In the genomic region with DNA sequence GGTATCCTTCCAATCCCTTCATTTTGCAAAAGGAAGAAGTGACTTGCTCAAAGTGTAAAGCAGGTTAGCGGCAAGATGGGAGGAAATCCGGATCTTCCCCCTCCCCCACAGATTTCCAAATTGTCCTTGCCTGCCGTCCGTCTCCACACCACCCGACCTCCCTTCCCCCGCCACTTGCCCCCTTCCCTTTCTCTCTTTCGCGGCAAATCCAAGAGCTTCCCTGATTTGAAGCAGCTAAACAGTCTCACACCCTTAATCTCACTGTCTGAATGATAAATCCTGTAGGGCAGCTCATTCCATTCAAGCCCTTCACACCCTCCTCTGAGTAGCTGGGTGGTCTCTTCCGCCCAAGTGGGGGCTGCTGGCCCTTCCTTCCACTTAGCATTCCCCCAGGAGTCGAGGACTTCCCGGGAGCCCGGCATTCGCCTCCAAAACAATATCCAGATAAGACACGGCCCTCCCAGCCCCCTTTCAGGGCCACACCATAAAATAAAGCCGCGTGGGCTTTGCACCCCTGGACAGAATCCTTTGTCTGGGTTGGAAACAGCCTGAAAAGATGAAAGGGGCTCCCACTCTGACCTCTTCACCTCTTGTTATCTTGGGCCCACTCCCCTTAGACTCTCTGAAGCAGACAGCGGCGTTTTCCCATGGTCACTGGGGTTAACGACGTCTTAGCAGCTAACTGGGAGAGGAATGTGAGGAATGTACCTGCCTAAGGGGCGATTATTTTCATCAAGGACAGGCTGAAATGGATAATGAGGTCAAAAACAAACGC, we compare ENCODE assay signal across 1 cellular context.
TF ChIP-seq lines count a peak whose summit lies in the region.

No MANE protein-coding gene starts in this region.

TF ChIP-seq in HepG2, 621 proteins besides CTCF, POLR2A, EP300 and RAD21 (continued from another document and continues in another):
- TF ChIP-seq, protein P1, sequence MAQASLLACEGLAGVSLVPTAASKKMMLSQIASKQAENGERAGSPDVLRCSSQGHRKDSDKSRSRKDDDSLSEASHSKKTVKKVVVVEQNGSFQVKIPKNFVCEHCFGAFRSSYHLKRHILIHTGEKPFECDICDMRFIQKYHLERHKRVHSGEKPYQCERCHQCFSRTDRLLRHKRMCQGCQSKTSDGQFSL (CRISPR knock-in tag; IDR thresholded peaks at IDR 0.05) = no peak
- no peak for TF ChIP-seq JUNB (CRISPR knock-in tag; IDR thresholded peaks at IDR 0.05; ENCODE audit: borderline replicate concordance)
- TF ChIP-seq, protein P2, sequence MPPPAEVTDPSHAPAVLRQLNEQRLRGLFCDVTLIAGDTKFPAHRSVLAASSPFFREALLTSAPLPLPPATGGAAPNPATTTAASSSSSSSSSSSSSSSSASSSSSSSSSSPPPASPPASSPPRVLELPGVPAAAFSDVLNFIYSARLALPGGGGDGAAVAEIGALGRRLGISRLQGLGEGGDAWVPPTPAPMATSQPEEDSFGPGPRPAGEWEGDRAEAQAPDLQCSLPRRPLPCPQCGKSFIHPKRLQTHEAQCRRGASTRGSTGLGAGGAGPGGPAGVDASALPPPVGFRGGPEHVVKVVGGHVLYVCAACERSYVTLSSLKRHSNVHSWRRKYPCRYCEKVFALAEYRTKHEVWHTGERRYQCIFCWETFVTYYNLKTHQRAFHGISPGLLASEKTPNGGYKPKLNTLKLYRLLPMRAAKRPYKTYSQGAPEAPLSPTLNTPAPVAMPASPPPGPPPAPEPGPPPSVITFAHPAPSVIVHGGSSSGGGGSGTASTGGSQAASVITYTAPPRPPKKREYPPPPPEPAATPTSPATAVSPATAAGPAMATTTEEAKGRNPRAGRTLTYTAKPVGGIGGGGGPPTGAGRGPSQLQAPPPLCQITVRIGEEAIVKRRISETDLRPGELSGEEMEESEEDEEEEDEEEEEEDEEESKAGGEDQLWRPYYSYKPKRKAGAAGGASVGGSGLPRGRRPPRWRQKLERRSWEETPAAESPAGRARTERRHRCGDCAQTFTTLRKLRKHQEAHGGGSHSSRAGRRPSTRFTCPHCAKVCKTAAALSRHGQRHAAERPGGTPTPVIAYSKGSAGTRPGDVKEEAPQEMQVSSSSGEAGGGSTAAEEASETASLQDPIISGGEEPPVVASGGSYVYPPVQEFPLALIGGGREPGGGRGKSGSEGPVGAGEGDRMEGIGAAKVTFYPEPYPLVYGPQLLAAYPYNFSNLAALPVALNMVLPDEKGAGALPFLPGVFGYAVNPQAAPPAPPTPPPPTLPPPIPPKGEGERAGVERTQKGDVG (CRISPR knock-in tag; IDR thresholded peaks at IDR 0.05; ENCODE audit: borderline replicate concordance) = no peak
- no peak for TF ChIP-seq SMAD9 (CRISPR knock-in tag; IDR thresholded peaks at IDR 0.05)
- TF ChIP-seq, protein P3, sequence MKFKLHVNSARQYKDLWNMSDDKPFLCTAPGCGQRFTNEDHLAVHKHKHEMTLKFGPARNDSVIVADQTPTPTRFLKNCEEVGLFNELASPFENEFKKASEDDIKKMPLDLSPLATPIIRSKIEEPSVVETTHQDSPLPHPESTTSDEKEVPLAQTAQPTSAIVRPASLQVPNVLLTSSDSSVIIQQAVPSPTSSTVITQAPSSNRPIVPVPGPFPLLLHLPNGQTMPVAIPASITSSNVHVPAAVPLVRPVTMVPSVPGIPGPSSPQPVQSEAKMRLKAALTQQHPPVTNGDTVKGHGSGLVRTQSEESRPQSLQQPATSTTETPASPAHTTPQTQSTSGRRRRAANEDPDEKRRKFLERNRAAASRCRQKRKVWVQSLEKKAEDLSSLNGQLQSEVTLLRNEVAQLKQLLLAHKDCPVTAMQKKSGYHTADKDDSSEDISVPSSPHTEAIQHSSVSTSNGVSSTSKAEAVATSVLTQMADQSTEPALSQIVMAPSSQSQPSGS (CRISPR knock-in tag; IDR thresholded peaks at IDR 0.05) = no peak; the same call in 1 of the 2 replicates
- TF ChIP-seq, protein P4, sequence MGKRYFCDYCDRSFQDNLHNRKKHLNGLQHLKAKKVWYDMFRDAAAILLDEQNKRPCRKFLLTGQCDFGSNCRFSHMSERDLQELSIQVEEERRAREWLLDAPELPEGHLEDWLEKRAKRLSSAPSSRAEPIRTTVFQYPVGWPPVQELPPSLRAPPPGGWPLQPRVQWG (CRISPR knock-in tag; IDR thresholded peaks at IDR 0.05; ENCODE audit: borderline replicate concordance, low read depth) = no peak
- peak; percentile 51 for TF ChIP-seq ASH2L (IDR thresholded peaks at IDR 0.05; ENCODE audit: insufficient read length, low read depth, low read length)
- 0 out of 2 replicates have a peak, but pooled peaks have one; percentile 34 for TF ChIP-seq MEIS2 (CRISPR knock-in tag; IDR thresholded peaks at IDR 0.05)
- TF ChIP-seq U2AF1 (optimal IDR thresholded peaks at IDR 0.05; ENCODE audit: low read depth, low read length) = no peak
- no peak for TF ChIP-seq JARID2 (CRISPR knock-in tag; IDR thresholded peaks at IDR 0.05; ENCODE audit: insufficient replicate concordance)
- TF ChIP-seq SUZ12 (IDR thresholded peaks at IDR 0.05; ENCODE audit: low read depth, low read length) = no peak
- TF ChIP-seq CAMTA2 (CRISPR knock-in tag; IDR thresholded peaks at IDR 0.05; ENCODE audit: borderline replicate concordance) = no peak
- TF ChIP-seq ZFP82 (CRISPR knock-in tag; IDR thresholded peaks at IDR 0.05; ENCODE audit: borderline replicate concordance) = no peak
- TF ChIP-seq, protein P5, sequence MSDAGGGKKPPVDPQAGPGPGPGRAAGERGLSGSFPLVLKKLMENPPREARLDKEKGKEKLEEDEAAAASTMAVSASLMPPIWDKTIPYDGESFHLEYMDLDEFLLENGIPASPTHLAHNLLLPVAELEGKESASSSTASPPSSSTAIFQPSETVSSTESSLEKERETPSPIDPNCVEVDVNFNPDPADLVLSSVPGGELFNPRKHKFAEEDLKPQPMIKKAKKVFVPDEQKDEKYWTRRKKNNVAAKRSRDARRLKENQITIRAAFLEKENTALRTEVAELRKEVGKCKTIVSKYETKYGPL (CRISPR knock-in tag; IDR thresholded peaks at IDR 0.05) = no peak
- no peak; the same call in 1 of the 2 replicates for TF ChIP-seq SAP130 (CRISPR knock-in tag; IDR thresholded peaks at IDR 0.05; ENCODE audit: low read depth)
- TF ChIP-seq BCL6 (CRISPR knock-in tag; IDR thresholded peaks at IDR 0.05) = peak; percentile 65; the same call in 1 of the 2 replicates
- TF ChIP-seq, protein P6, sequence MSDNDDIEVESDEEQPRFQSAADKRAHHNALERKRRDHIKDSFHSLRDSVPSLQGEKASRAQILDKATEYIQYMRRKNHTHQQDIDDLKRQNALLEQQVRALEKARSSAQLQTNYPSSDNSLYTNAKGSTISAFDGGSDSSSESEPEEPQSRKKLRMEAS (IDR thresholded peaks at IDR 0.05) = no peak
- no peak for TF ChIP-seq KDM6A (CRISPR knock-in tag; IDR thresholded peaks at IDR 0.05; ENCODE audit: low read depth)
- TF ChIP-seq ZNF672 (CRISPR knock-in tag; IDR thresholded peaks at IDR 0.05) = no peak
- TF ChIP-seq TAF1 (CRISPR knock-in tag; IDR thresholded peaks at IDR 0.05) = no peak
- no peak for TF ChIP-seq DNMT1 (CRISPR knock-in tag; IDR thresholded peaks at IDR 0.05)
- TF ChIP-seq, protein P7, sequence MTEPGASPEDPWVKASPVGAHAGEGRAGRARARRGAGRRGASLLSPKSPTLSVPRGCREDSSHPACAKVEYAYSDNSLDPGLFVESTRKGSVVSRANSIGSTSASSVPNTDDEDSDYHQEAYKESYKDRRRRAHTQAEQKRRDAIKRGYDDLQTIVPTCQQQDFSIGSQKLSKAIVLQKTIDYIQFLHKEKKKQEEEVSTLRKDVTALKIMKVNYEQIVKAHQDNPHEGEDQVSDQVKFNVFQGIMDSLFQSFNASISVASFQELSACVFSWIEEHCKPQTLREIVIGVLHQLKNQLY (CRISPR knock-in tag; IDR thresholded peaks at IDR 0.05) = peak; percentile 60; the same call in 1 of the 2 replicates
- no peak for TF ChIP-seq MBNL3 (CRISPR knock-in tag; conservative IDR thresholded peaks at IDR 0.05)
- TF ChIP-seq ELF3 (CRISPR knock-in tag; IDR thresholded peaks at IDR 0.05) = no peak
- TF ChIP-seq TBX3 (IDR thresholded peaks at IDR 0.05; ENCODE audit: borderline replicate concordance) = no peak
- TF ChIP-seq NRL (CRISPR knock-in tag; IDR thresholded peaks at IDR 0.05; ENCODE audit: borderline replicate concordance) = no peak
- TF ChIP-seq DNMT3B (CRISPR knock-in tag; conservative IDR thresholded peaks at IDR 0.05) = no peak
- TF ChIP-seq, protein P8, sequence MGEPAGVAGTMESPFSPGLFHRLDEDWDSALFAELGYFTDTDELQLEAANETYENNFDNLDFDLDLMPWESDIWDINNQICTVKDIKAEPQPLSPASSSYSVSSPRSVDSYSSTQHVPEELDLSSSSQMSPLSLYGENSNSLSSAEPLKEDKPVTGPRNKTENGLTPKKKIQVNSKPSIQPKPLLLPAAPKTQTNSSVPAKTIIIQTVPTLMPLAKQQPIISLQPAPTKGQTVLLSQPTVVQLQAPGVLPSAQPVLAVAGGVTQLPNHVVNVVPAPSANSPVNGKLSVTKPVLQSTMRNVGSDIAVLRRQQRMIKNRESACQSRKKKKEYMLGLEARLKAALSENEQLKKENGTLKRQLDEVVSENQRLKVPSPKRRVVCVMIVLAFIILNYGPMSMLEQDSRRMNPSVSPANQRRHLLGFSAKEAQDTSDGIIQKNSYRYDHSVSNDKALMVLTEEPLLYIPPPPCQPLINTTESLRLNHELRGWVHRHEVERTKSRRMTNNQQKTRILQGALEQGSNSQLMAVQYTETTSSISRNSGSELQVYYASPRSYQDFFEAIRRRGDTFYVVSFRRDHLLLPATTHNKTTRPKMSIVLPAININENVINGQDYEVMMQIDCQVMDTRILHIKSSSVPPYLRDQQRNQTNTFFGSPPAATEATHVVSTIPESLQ (CRISPR knock-in tag; conservative IDR thresholded peaks at IDR 0.05) = no peak
- peak; percentile 98 for TF ChIP-seq TEAD3 (CRISPR knock-in tag; optimal IDR thresholded peaks at IDR 0.05; ENCODE audit: borderline replicate concordance)
- TF ChIP-seq SRSF4 (IDR thresholded peaks at IDR 0.05; ENCODE audit: low read depth, low read length, poor library complexity, severe bottlenecking) = no peak
- no peak for TF ChIP-seq ZFP37 (CRISPR knock-in tag; IDR thresholded peaks at IDR 0.05; ENCODE audit: borderline replicate concordance)
- TF ChIP-seq, protein P9, sequence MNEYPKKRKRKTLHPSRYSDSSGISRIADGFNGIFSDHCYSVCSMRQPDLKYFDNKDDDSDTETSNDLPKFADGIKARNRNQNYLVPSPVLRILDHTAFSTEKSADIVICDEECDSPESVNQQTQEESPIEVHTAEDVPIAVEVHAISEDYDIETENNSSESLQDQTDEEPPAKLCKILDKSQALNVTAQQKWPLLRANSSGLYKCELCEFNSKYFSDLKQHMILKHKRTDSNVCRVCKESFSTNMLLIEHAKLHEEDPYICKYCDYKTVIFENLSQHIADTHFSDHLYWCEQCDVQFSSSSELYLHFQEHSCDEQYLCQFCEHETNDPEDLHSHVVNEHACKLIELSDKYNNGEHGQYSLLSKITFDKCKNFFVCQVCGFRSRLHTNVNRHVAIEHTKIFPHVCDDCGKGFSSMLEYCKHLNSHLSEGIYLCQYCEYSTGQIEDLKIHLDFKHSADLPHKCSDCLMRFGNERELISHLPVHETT (CRISPR knock-in tag; conservative IDR thresholded peaks at IDR 0.05) = no peak
- TF ChIP-seq, protein P10, sequence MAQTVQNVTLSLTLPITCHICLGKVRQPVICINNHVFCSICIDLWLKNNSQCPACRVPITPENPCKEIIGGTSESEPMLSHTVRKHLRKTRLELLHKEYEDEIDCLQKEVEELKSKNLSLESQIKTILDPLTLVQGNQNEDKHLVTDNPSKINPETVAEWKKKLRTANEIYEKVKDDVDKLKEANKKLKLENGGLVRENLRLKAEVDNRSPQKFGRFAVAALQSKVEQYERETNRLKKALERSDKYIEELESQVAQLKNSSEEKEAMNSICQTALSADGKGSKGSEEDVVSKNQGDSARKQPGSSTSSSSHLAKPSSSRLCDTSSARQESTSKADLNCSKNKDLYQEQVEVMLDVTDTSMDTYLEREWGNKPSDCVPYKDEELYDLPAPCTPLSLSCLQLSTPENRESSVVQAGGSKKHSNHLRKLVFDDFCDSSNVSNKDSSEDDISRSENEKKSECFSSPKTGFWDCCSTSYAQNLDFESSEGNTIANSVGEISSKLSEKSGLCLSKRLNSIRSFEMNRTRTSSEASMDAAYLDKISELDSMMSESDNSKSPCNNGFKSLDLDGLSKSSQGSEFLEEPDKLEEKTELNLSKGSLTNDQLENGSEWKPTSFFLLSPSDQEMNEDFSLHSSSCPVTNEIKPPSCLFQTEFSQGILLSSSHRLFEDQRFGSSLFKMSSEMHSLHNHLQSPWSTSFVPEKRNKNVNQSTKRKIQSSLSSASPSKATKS (CRISPR knock-in tag; IDR thresholded peaks at IDR 0.05) = no peak
- TF ChIP-seq ZNF564 (CRISPR knock-in tag; IDR thresholded peaks at IDR 0.05) = no peak
- no peak for TF ChIP-seq HNRNPUL1 (IDR thresholded peaks at IDR 0.05; ENCODE audit: low read depth, low read length)
- TF ChIP-seq, protein P11, sequence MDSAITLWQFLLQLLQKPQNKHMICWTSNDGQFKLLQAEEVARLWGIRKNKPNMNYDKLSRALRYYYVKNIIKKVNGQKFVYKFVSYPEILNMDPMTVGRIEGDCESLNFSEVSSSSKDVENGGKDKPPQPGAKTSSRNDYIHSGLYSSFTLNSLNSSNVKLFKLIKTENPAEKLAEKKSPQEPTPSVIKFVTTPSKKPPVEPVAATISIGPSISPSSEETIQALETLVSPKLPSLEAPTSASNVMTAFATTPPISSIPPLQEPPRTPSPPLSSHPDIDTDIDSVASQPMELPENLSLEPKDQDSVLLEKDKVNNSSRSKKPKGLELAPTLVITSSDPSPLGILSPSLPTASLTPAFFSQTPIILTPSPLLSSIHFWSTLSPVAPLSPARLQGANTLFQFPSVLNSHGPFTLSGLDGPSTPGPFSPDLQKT (CRISPR knock-in tag; IDR thresholded peaks at IDR 0.05; ENCODE audit: borderline replicate concordance) = no peak
- peak; percentile 88 for TF ChIP-seq NR2F2 (IDR thresholded peaks at IDR 0.05; ENCODE audit: borderline replicate concordance, low read depth)
- TF ChIP-seq ZNF83 (CRISPR knock-in tag; IDR thresholded peaks at IDR 0.05; ENCODE audit: borderline replicate concordance) = no peak
- no peak for TF ChIP-seq ZKSCAN8 (CRISPR knock-in tag; IDR thresholded peaks at IDR 0.05; ENCODE audit: borderline replicate concordance)
- no peak for TF ChIP-seq ZNF101 (CRISPR knock-in tag; IDR thresholded peaks at IDR 0.05; ENCODE audit: borderline replicate concordance, low read depth)
- TF ChIP-seq ZNF777 (CRISPR knock-in tag; IDR thresholded peaks at IDR 0.05) = no peak
- no peak for TF ChIP-seq WIZ (CRISPR knock-in tag; IDR thresholded peaks at IDR 0.05)
- TF ChIP-seq ZNF510 (CRISPR knock-in tag; IDR thresholded peaks at IDR 0.05; ENCODE audit: low read depth) = no peak
- TF ChIP-seq, protein P12, sequence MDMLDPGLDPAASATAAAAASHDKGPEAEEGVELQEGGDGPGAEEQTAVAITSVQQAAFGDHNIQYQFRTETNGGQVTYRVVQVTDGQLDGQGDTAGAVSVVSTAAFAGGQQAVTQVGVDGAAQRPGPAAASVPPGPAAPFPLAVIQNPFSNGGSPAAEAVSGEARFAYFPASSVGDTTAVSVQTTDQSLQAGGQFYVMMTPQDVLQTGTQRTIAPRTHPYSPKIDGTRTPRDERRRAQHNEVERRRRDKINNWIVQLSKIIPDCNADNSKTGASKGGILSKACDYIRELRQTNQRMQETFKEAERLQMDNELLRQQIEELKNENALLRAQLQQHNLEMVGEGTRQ (IDR thresholded peaks at IDR 0.05; ENCODE audit: low read depth, low read length) = no peak
- TF ChIP-seq, protein P12 (CRISPR knock-in tag; IDR thresholded peaks at IDR 0.05; ENCODE audit: borderline replicate concordance) = no peak
- TF ChIP-seq ZBTB42 (CRISPR knock-in tag; IDR thresholded peaks at IDR 0.05) = no peak
